Comparison of ENCODE assay signal across 17 cellular contexts in genomic region chr2:168449419-168449818, GRCh38.
"Had no signal": no experiment of that assay in that cellular context is flagged by ENCODE, and none has a peak within 500 bp of the region (broad histone marks: within the 10 kb centered on the region; RNA-seq: fewer than 3 reads in every experiment).

No MANE protein-coding gene starts in this region.

- H3K27ac ChIP-seq: coronary artery, epithelial cell of prostate, lower lobe of right lung, prostate gland, sigmoid colon had no signal

- H3K4me3 ChIP-seq: coronary artery, lower lobe of right lung, prostate gland, sigmoid colon had no signal

- H3K4me3 Mint-ChIP-seq: activated CD8-positive, alpha-beta T cell treated with anti-CD3 and anti-CD28 coated beads for 36 hours; activated naive CD4-positive, alpha-beta T cell treated with anti-CD3 and anti-CD28 coated beads for 36 hours; activated T-cell treated with anti-CD3 and anti-CD28 coated beads, Interleukin-2, amount 50 U/mL, for 72 hours had no signal

- H3K4me1 ChIP-seq: lower lobe of right lung, prostate gland, sigmoid colon had no signal

- ATAC-seq: activated CD8-positive, alpha-beta T cell treated with anti-CD3 and anti-CD28 coated beads for 36 hours; lower lobe of right lung; stimulated activated naive CD8-positive, alpha-beta T cell treated with anti-CD3 and anti-CD28 coated beads, Interleukin-15, Interleukin-2, amounts not matched to agents 100 U/mL and 50 U/mL, for 24 hours had no signal

- H3K27ac Mint-ChIP-seq: activated naive CD4-positive, alpha-beta T cell treated with anti-CD3 and anti-CD28 coated beads for 36 hours; activated T-cell treated with anti-CD3 and anti-CD28 coated beads, Interleukin-2, amount 50 U/mL, for 72 hours had no signal

- H3K27me3 ChIP-seq: sigmoid colon had no signal

- DNase-seq: activated CD4-positive, alpha-beta T cell treated with anti-CD3 and anti-CD28 coated beads for 1 hour; activated CD8-positive, alpha-beta memory T cell treated with anti-CD3 and anti-CD28 coated beads, Interleukin-2, amount 50 U/mL, for 4 hours; activated CD8-positive, alpha-beta T cell treated with anti-CD3 and anti-CD28 coated beads for 36 hours; activated naive CD4-positive, alpha-beta T cell treated with anti-CD3 and anti-CD28 coated beads for 36 hours; activated T-cell treated with anti-CD3 and anti-CD28 coated beads, Interleukin-2, amount 50 U/mL, for 72 hours; effector memory CD4-positive, alpha-beta T cell; hypothalamus; lower lobe of right lung; midbrain; sigmoid colon; stimulated activated CD4-positive, alpha-beta T cell treated with anti-CD3 and anti-CD28 coated beads, Interleukin-2, amount 100 ng/mL, for 48 hours; stimulated activated naive CD8-positive, alpha-beta T cell treated with anti-CD3 and anti-CD28 coated beads, Interleukin-15, Interleukin-2, amounts not matched to agents 100 U/mL and 50 U/mL, for 24 hours; SW 1271; T-helper 9 cell had no signal

- H3K27me3 Mint-ChIP-seq: activated CD8-positive, alpha-beta T cell treated with anti-CD3 and anti-CD28 coated beads for 36 hours had no signal

- H3K9me3 ChIP-seq: lower lobe of right lung, prostate gland had no signal

- H3K36me3 ChIP-seq: lower lobe of right lung, prostate gland, sigmoid colon had no signal
